In the genomic region with DNA sequence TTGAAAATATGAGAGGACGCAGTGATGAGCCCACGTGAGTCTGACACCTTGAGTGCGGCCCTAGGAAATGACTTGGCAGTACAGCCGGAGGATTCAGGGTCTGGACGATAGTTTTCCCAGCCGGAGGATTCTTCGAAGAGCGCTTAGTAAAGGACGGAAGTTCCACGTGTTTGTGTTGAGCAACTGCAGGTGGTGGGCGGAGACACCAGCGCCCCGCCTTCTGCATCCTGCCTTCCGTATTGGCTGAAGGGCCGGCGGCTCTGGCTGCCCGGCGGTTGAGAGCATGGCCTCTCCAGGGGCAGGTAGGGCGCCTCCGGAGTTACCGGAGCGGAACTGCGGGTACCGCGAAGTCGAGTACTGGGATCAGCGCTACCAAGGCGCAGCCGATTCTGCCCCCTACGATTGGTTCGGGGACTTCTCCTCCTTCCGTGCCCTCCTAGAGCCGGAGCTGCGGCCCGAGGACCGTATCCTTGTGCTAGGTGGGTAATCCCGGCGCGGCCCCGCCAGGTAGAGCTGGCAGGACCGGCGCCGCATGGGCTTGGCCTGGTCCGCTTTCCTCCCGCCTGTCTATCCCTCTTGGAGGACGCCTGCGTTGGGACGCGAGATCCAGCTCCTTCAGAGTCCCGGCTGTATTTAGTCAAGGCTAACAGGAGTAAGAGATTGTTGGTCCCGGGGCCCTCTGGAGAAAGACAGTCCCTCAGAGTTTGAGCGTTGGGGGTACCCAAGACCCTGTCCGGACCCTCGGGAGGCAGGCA, we compare ENCODE assay signal across 8 cellular contexts. TPM values are rescaled to one million over a fixed set of nuclear protein-coding genes. Genes with fewer than 3 reads are reported as not detected.
DNase-seq lines count a peak whose midpoint lies in the region; ATAC-seq and TF ChIP-seq lines count a peak whose summit lies in the region.

A gene (plus strand): TSS at position 261 of the 755 bp plus-strand sequence. CDS start 23 bp downstream, at position 284.

- POLR2A ChIA-PET in WTC11 (lab: Charles Lee) = interaction anchor here (0.6 to 0.8 kb wide), 3 partner anchors 33 to 347 kb away, joined by 3 read pairs; no protein-coding TSS in a partner anchor

- TF ChIP-seq POLR2A in spleen (IDR thresholded peaks at IDR 0.05) = no peak

- peaks cover 10% of the 10 kb centered on the region for H3K36me3 Mint-ChIP-seq in WTC11

- peaks cover 0 to 16% (median 11%) of the 10 kb centered on the region in 6 donors for H3K36me3 ChIP-seq in spleen

- CTCF ChIA-PET in WTC11 (lab: Charles Lee) = interaction anchor here (0.7 to 1.9 kb wide), 25 partner anchors 9 to 365 kb away, joined by 3 to 28 read pairs (median 4); a partner anchor contains a TSS

- no peaks in the 10 kb centered on the region for H3K9me3 Mint-ChIP-seq in WTC11

- 0 out of 2 replicates have a peak, but pooled peaks cover 5% of the 10 kb centered on the region for H3K4me1 Mint-ChIP-seq in WTC11

- DNase-seq in AG08396 (ENCODE audit: low spot score) (peak; percentile 97), NCI-H2227 (lab: John Stamatoyannopoulos, UW; ENCODE audit: unreplicated experiment) (peak; percentile 98), WTC11 (ENCODE audit: low spot score) (peak; percentile 99), cardiac fibroblast (ENCODE audit: low read depth in 2 of 2) (peak; percentile 99), inferior parietal cortex (ENCODE audit: extremely low spot score) (peak; percentile 96), spleen (peak; percentile 98)

- peak within 1 kb of the TSS; percentile 73 to 93 (median 86) for H3K27ac ChIP-seq in spleen

- intact Hi-C loops in spleen (cut with DNase I; ENCODE audit: low total_unique reads) = loop anchor here (10.0 kb wide), 2 partner anchors 95 to 365 kb away; a partner anchor contains a TSS

- WGBS in spleen, 5 donors = 0% methylated on average over 50 to 54 of the region's 54 CpGs

- H3K27ac Mint-ChIP-seq in WTC11 = peak within 1 kb of the TSS; percentile 100

- H3K9me3 ChIP-seq in spleen = no peaks in the 10 kb centered on the region

- TF ChIP-seq CTCF in WTC11 (IDR thresholded peaks at IDR 0.05) (no peak), cardiac fibroblast (IDR thresholded peaks at IDR 0.05; ENCODE audit: low read depth, low read length) (peak; percentile 67), spleen (IDR thresholded peaks at IDR 0.05 in 8 of 11, conservative IDR thresholded peaks at IDR 0.05 in 3 of 11) (peak in 7 of 11 experiments; percentile 35 to 62 (median 47))

- no peaks in the 10 kb centered on the region for H3K27me3 ChIP-seq in spleen (replicated peaks in 1 of 7)

- H3K27me3 Mint-ChIP-seq in WTC11 (ENCODE audit: low read depth) = no peaks in the 10 kb centered on the region

- peak within 1 kb of the TSS; percentile 98 for H3K4me3 Mint-ChIP-seq in WTC11

- peak; percentile 91 for ATAC-seq in GM18907 (IDR thresholded peaks at IDR 0.05; ENCODE audit: unreplicated experiment)
- ATAC-seq in HG03159 (IDR thresholded peaks at IDR 0.05; ENCODE audit: unreplicated experiment) = peak; percentile 90
- peak; percentile 92 for ATAC-seq in WTC11

- H3K4me1 ChIP-seq in spleen = peaks cover 4 to 44% (median 26%) of the 10 kb centered on the region in 6 donors

- H3K4me3 ChIP-seq in cardiac fibroblast (replicated peaks in 1 of 2; ENCODE audit: low read depth in 2 of 2, low read length in 2 of 2) (peak within 1 kb of the TSS; percentile 97), spleen (peak within 1 kb of the TSS; percentile 79 to 100 (median 96))

TF ChIP-seq in WTC11, 78 proteins besides CTCF, POLR2A, EP300 and RAD21 (continues in another document):
- TF ChIP-seq FOXK1 (CRISPR knock-in tag; IDR thresholded peaks at IDR 0.05) (peak; percentile 99), TEAD1 (CRISPR knock-in tag; IDR thresholded peaks at IDR 0.05) (peak; percentile 60), RELA (CRISPR knock-in tag; IDR thresholded peaks at IDR 0.05; ENCODE audit: borderline replicate concordance) (peak; percentile 50; the same call in 1 of the 2 replicates), IRF2 (CRISPR knock-in tag; IDR thresholded peaks at IDR 0.05; ENCODE audit: borderline replicate concordance, low read depth) (no peak), ZNF219 (CRISPR knock-in tag; IDR thresholded peaks at IDR 0.05; ENCODE audit: borderline replicate concordance) (no peak), ZNF263 (CRISPR knock-in tag; IDR thresholded peaks at IDR 0.05; ENCODE audit: low read depth) (no peak), NR3C1 (CRISPR knock-in tag; conservative IDR thresholded peaks at IDR 0.05; ENCODE audit: low read depth) (no peak), GABPB1 (CRISPR knock-in tag; IDR thresholded peaks at IDR 0.05) (0 out of 2 replicates have a peak, but pooled peaks have one; percentile 38), ELF4 (CRISPR knock-in tag; IDR thresholded peaks at IDR 0.05; ENCODE audit: low read depth) (no peak), NFE2L1 (CRISPR knock-in tag; IDR thresholded peaks at IDR 0.05) (no peak), SP1 (CRISPR knock-in tag; conservative IDR thresholded peaks at IDR 0.05) (peak; percentile 79), TEAD4 (CRISPR knock-in tag; IDR thresholded peaks at IDR 0.05) (no peak), ZNF671 (CRISPR knock-in tag; IDR thresholded peaks at IDR 0.05) (no peak)
- TF ChIP-seq, protein P1, sequence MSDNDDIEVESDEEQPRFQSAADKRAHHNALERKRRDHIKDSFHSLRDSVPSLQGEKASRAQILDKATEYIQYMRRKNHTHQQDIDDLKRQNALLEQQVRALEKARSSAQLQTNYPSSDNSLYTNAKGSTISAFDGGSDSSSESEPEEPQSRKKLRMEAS (CRISPR knock-in tag; IDR thresholded peaks at IDR 0.05) = peak; percentile 93
- TF ChIP-seq, protein P2, sequence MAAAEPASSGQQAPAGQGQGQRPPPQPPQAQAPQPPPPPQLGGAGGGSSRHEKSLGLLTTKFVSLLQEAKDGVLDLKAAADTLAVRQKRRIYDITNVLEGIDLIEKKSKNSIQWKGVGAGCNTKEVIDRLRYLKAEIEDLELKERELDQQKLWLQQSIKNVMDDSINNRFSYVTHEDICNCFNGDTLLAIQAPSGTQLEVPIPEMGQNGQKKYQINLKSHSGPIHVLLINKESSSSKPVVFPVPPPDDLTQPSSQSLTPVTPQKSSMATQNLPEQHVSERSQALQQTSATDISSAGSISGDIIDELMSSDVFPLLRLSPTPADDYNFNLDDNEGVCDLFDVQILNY (CRISPR knock-in tag; IDR thresholded peaks at IDR 0.05) = peak; percentile 36; the same call in 1 of the 2 replicates
- TF ChIP-seq, protein P3, sequence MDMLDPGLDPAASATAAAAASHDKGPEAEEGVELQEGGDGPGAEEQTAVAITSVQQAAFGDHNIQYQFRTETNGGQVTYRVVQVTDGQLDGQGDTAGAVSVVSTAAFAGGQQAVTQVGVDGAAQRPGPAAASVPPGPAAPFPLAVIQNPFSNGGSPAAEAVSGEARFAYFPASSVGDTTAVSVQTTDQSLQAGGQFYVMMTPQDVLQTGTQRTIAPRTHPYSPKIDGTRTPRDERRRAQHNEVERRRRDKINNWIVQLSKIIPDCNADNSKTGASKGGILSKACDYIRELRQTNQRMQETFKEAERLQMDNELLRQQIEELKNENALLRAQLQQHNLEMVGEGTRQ (CRISPR knock-in tag; IDR thresholded peaks at IDR 0.05) = no peak
- TF ChIP-seq, protein P4, sequence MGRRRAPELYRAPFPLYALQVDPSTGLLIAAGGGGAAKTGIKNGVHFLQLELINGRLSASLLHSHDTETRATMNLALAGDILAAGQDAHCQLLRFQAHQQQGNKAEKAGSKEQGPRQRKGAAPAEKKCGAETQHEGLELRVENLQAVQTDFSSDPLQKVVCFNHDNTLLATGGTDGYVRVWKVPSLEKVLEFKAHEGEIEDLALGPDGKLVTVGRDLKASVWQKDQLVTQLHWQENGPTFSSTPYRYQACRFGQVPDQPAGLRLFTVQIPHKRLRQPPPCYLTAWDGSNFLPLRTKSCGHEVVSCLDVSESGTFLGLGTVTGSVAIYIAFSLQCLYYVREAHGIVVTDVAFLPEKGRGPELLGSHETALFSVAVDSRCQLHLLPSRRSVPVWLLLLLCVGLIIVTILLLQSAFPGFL (CRISPR knock-in tag; IDR thresholded peaks at IDR 0.05; ENCODE audit: borderline replicate concordance) = no peak
- TF ChIP-seq, protein P5, sequence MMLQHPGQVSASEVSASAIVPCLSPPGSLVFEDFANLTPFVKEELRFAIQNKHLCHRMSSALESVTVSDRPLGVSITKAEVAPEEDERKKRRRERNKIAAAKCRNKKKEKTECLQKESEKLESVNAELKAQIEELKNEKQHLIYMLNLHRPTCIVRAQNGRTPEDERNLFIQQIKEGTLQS (CRISPR knock-in tag; conservative IDR thresholded peaks at IDR 0.05) = no peak
- TF ChIP-seq, protein P6, sequence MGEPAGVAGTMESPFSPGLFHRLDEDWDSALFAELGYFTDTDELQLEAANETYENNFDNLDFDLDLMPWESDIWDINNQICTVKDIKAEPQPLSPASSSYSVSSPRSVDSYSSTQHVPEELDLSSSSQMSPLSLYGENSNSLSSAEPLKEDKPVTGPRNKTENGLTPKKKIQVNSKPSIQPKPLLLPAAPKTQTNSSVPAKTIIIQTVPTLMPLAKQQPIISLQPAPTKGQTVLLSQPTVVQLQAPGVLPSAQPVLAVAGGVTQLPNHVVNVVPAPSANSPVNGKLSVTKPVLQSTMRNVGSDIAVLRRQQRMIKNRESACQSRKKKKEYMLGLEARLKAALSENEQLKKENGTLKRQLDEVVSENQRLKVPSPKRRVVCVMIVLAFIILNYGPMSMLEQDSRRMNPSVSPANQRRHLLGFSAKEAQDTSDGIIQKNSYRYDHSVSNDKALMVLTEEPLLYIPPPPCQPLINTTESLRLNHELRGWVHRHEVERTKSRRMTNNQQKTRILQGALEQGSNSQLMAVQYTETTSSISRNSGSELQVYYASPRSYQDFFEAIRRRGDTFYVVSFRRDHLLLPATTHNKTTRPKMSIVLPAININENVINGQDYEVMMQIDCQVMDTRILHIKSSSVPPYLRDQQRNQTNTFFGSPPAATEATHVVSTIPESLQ (CRISPR knock-in tag; IDR thresholded peaks at IDR 0.05) = no peak
- TF ChIP-seq, protein P7, sequence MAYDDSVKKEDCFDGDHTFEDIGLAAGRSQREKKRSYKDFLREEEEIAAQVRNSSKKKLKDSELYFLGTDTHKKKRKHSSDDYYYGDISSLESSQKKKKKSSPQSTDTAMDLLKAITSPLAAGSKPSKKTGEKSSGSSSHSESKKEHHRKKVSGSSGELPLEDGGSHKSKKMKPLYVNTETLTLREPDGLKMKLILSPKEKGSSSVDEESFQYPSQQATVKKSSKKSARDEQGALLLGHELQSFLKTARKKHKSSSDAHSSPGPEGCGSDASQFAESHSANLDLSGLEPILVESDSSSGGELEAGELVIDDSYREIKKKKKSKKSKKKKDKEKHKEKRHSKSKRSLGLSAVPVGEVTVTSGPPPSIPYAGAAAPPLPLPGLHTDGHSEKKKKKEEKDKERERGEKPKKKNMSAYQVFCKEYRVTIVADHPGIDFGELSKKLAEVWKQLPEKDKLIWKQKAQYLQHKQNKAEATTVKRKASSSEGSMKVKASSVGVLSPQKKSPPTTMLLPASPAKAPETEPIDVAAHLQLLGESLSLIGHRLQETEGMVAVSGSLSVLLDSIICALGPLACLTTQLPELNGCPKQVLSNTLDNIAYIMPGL (CRISPR knock-in tag; IDR thresholded peaks at IDR 0.05) = peak; percentile 91

RNA-seq across cellular contexts. Expression of the gene that starts here (rescaled TPM):
- total RNA-seq in WTC11 (2021) (11.3 to 11.8 TPM (median 11.4 TPM) in 3 replicates), spleen (1 to 10 TPM; 1.2 to 5.4 (median 3.0) TPM)
- polyA plus RNA-seq in spleen = 1 to 10 TPM; 1.6 to 3.7 (median 3.5) TPM

Comparison
In these comparisons a context has a peak if more than half of its experiments do, and no peak if none do; other contexts are left out.
1. Peak in every context shown above with its lines: DNase-seq, ATAC-seq, H3K4me3 ChIP-seq and H3K27ac ChIP-seq.